In genomic region chrX:3046253-3046909, GRCh38 we compare ENCODE assay signal across 19 cellular contexts. TPM values are rescaled to one million over a fixed set of nuclear protein-coding genes. Genes with fewer than 3 reads are reported as not detected.
DNase-seq lines count a peak whose midpoint lies in the region; ATAC-seq and TF ChIP-seq lines count a peak whose summit lies in the region.
"Had no signal": no experiment of that assay in that cellular context is flagged by ENCODE, and none has a peak within 500 bp of the region (broad histone marks: within the 10 kb centered on the region; RNA-seq: fewer than 3 reads in every experiment).

No MANE protein-coding gene starts in this region.

- H3K4me1 Mint-ChIP-seq in immature natural killer cell = peaks cover 6 to 10% of the 10 kb centered on the region in 2 donors

- peaks cover 0 to 1% (median 0%) of the 10 kb centered on the region in 3 donors for H3K27me3 Mint-ChIP-seq in immature natural killer cell (ENCODE audit: low read depth in 3 of 3)

- TF ChIP-seq CTCF in AG10803 (conservative IDR thresholded peaks at IDR 0.05; ENCODE audit: low read length) = no peak
- TF ChIP-seq CTCF in esophagus squamous epithelium (IDR thresholded peaks at IDR 0.05) = no peak

- no peaks in the 10 kb centered on the region for H3K36me3 Mint-ChIP-seq in immature natural killer cell

- no peaks in the 10 kb centered on the region for H3K9me3 ChIP-seq in esophagus squamous epithelium

- H3K4me1 ChIP-seq in esophagus squamous epithelium = no peaks in the 10 kb centered on the region

- ATAC-seq in GM18867 (IDR thresholded peaks at IDR 0.05; ENCODE audit: unreplicated experiment) (peak; percentile 81), HG02571 (IDR thresholded peaks at IDR 0.05; ENCODE audit: unreplicated experiment) (no peak), left cardiac atrium (no peak)
- ATAC-seq: right cardiac atrium had no signal

- intact Hi-C loops in left cardiac atrium (cut with DNase I) (no loop called here), esophagus squamous epithelium (cut with DNase I) (no loop called here)

- no peak overlapping the region for H3K27ac ChIP-seq in esophagus squamous epithelium
- H3K27ac ChIP-seq: VCaP had no signal

- H3K4me3 ChIP-seq in AG10803 (ENCODE audit: low read length) = no peak overlapping the region
- H3K4me3 ChIP-seq in esophagus squamous epithelium = no peak overlapping the region

- no peaks in the 10 kb centered on the region for H3K9me3 Mint-ChIP-seq in immature natural killer cell

- 24 to 37% methylated on average over 3 of the region's 3 CpGs for WGBS in esophagus squamous epithelium, 2 donors

- no peaks in the 10 kb centered on the region for H3K36me3 ChIP-seq in esophagus squamous epithelium

- H3K27me3 ChIP-seq in esophagus squamous epithelium = no peaks in the 10 kb centered on the region

- DNase-seq in AG10803 (ENCODE audit: low read depth) (peak; percentile 3), SW480 (ENCODE audit: low spot score) (peak; percentile 1), immature natural killer cell (peak; percentile 3 to 23 (median 7)), left cardiac atrium (no peak), esophagus squamous epithelium (lab: John Stamatoyannopoulos, UW) (no peak)
- no peak for DNase-seq in stimulated activated naive CD4-positive, alpha-beta T cell (lab: John Stamatoyannopoulos, UW)
- DNase-seq: activated naive CD4-positive, alpha-beta T cell treated with anti-CD3 and anti-CD28 coated beads, Interleukin-2, amount 50 U/mL, for 16 hours; AML-193; effector CD8-positive, alpha-beta T cell; H7; NCI-H1105 treated with DMSO at 0.1 percent for 48 hours; right cardiac atrium; stimulated activated CD8-positive, alpha-beta memory T cell treated with anti-CD3 and anti-CD28 coated beads, Interleukin-4, amount 100 ng/mL, for 48 hours had no signal

- TF ChIP-seq POLR2A in esophagus squamous epithelium (IDR thresholded peaks at IDR 0.05) = no peak

- H3K27ac Mint-ChIP-seq in immature natural killer cell = peak overlapping the region; percentile 80 to 92 (median 88)

- peak overlapping the region; percentile 53 to 85 (median 82) for H3K4me3 Mint-ChIP-seq in immature natural killer cell

RNA-seq across cellular contexts. Expression of gene ARSF, which starts 5.1 kb away (rescaled TPM):
- polyA plus RNA-seq in immature natural killer cell = not detected
- total RNA-seq in left cardiac atrium = not detected
- total RNA-seq in esophagus squamous epithelium = 1 to 10 TPM; 1.1 to 7.7 (median 5.9) TPM
- total RNA-seq: H7, right cardiac atrium, ureter had no signal
- polyA plus RNA-seq: neural cell, right cardiac atrium had no signal

RNA-seq across cellular contexts. Expression of gene ARSH, which starts 40.0 kb away (rescaled TPM):
- polyA plus RNA-seq in immature natural killer cell = not detected
- not detected for total RNA-seq in left cardiac atrium
- under 1 TPM in 1 of 4 donors, not detected in 3; 0.26 TPM for total RNA-seq in esophagus squamous epithelium
- total RNA-seq: H7, liver, right cardiac atrium had no signal
- polyA plus RNA-seq: liver, neural cell, right cardiac atrium had no signal

Comparison
In these comparisons a context has a peak if more than half of its experiments do, and no peak if none do; other contexts are left out.
1. DNase-seq: peak in AG10803 (single experiment), SW480 (single experiment) and immature natural killer cell (3 of 3); none in left cardiac atrium (single experiment), stimulated activated naive CD4-positive, alpha-beta T cell (0 of 6) and esophagus squamous epithelium (single experiment).